In the genomic region with DNA sequence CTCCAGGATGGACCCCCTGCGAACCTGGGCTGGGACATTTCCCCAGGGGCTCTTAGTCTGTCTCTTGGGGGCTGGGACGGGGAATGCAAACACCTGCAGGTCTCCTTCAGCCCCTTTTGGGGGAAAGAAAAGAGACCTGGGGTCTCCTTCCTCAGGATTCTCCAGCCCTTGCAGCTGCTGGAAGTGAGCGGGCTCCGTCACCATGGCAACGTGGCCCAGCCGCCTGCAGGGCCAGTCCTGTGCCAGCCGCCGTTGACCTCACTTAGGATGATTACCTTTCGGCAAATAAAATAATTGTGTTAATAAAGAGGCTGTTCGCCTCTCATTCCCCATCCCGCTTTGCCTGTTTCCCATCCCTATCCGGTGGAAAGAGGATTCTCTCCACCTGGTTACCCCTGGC, we compare ENCODE assay signal across 21 cellular contexts. TPM values are rescaled to one million over a fixed set of nuclear protein-coding genes. Genes with fewer than 3 reads are reported as not detected.
A peak's percentile ranks its signal among the peaks of the same experiment; 100 is the strongest.
DNase-seq lines count a peak whose midpoint lies in the region; ATAC-seq and TF ChIP-seq lines count a peak whose summit lies in the region.
"Had no signal": no experiment of that assay in that cellular context is flagged by ENCODE, and none has a peak within 500 bp of the region (broad histone marks: within the 10 kb centered on the region; RNA-seq: fewer than 3 reads in every experiment).

No MANE protein-coding gene starts in this region.

- intact Hi-C loops in activated CD4-positive, alpha-beta T cell treated with anti-CD3 and anti-CD28 coated beads for 36 hours (cut with DNase I, micrococcal nuclease): loop anchor here (5.0 kb wide), 3 partner anchors 80 to 595 kb away; partner anchors contain the start of gene LHX1 (in 1 of the 2)

- no peaks in the 10 kb centered on the region for H3K9me3 Mint-ChIP-seq in progenitor cell of endocrine pancreas (ENCODE audit: low read depth)
- H3K9me3 Mint-ChIP-seq in activated CD4-positive, alpha-beta T cell treated with anti-CD3 and anti-CD28 coated beads for 36 hours (ENCODE audit: low read depth): no peaks in the 10 kb centered on the region
- H3K9me3 Mint-ChIP-seq: activated CD4-positive, alpha-beta T cell treated with anti-CD3 and anti-CD28 coated beads, Interleukin-2, amount 10 ng/mL, durations not matched to agents 24 days and 14 days; brain; effector memory CD8-positive, alpha-beta T cell; natural killer cell; T-helper 1 cell treated with Interleukin-12 subunit alpha and Interleukin-12 subunit beta and Interleukin-4 antibody, amounts not matched to agents 30 μg/mL and 1 μg/mL, for 36 hours had no signal

- TF ChIP-seq CTCF in progenitor cell of endocrine pancreas (IDR thresholded peaks at IDR 0.05; ENCODE audit: unreplicated experiment): no peak

- CTCF ChIA-PET in activated CD4-positive, alpha-beta T cell treated with anti-CD3 and anti-CD28 coated beads for 36 hours (lab: Charles Lee): interaction anchor here (0.6 to 4.5 kb wide), 6 partner anchors 24 to 420 kb away, joined by 3 to 37 read pairs (median 10); partner anchors contain the start of gene MRM1

- peak overlapping the region; percentile 7 for H3K27ac Mint-ChIP-seq in progenitor cell of endocrine pancreas
- H3K27ac Mint-ChIP-seq in activated CD4-positive, alpha-beta T cell treated with anti-CD3 and anti-CD28 coated beads for 36 hours: no peak overlapping the region
- H3K27ac Mint-ChIP-seq: activated CD4-positive, alpha-beta T cell treated with anti-CD3 and anti-CD28 coated beads, Interleukin-2, amount 10 ng/mL, durations not matched to agents 24 days and 14 days; effector memory CD8-positive, alpha-beta T cell; natural killer cell; T-helper 1 cell treated with Interleukin-12 subunit alpha and Interleukin-12 subunit beta and Interleukin-4 antibody, amounts not matched to agents 30 μg/mL and 1 μg/mL, for 36 hours had no signal

- H3K27me3 Mint-ChIP-seq in progenitor cell of endocrine pancreas: peaks cover 15% of the 10 kb centered on the region
- H3K27me3 Mint-ChIP-seq in activated CD4-positive, alpha-beta T cell treated with anti-CD3 and anti-CD28 coated beads for 36 hours: no peaks in the 10 kb centered on the region
- H3K27me3 Mint-ChIP-seq: activated CD4-positive, alpha-beta T cell treated with anti-CD3 and anti-CD28 coated beads, Interleukin-2, amount 10 ng/mL, durations not matched to agents 24 days and 14 days had no signal

- POLR2A ChIA-PET in activated CD4-positive, alpha-beta T cell treated with anti-CD3 and anti-CD28 coated beads for 36 hours (lab: Charles Lee): no interaction called here

- H3K4me1 Mint-ChIP-seq in progenitor cell of endocrine pancreas (ENCODE audit: low read depth): no peaks in the 10 kb centered on the region
- H3K4me1 Mint-ChIP-seq in activated CD4-positive, alpha-beta T cell treated with anti-CD3 and anti-CD28 coated beads for 36 hours: no peaks in the 10 kb centered on the region
- H3K4me1 Mint-ChIP-seq: activated CD4-positive, alpha-beta T cell treated with anti-CD3 and anti-CD28 coated beads, Interleukin-2, amount 10 ng/mL, durations not matched to agents 24 days and 14 days; natural killer cell had no signal

- H3K4me3 Mint-ChIP-seq in progenitor cell of endocrine pancreas (ENCODE audit: low read depth): no peak overlapping the region
- no peak overlapping the region for H3K4me3 Mint-ChIP-seq in activated CD4-positive, alpha-beta T cell treated with anti-CD3 and anti-CD28 coated beads for 36 hours
- H3K4me3 Mint-ChIP-seq: activated CD4-positive, alpha-beta T cell treated with anti-CD3 and anti-CD28 coated beads, Interleukin-2, amount 10 ng/mL, durations not matched to agents 24 days and 14 days; effector memory CD8-positive, alpha-beta T cell; natural killer cell; T-helper 1 cell treated with Interleukin-12 subunit alpha and Interleukin-12 subunit beta and Interleukin-4 antibody, amounts not matched to agents 30 μg/mL and 1 μg/mL, for 36 hours had no signal

- ATAC-seq in activated CD4-positive, alpha-beta T cell treated with anti-CD3 and anti-CD28 coated beads for 36 hours: no peak
- ATAC-seq in HG03457 (IDR thresholded peaks at IDR 0.05; ENCODE audit: unreplicated experiment): no peak
- ATAC-seq: effector memory CD8-positive, alpha-beta T cell; left lung; natural killer cell had no signal

- no peaks in the 10 kb centered on the region for H3K36me3 Mint-ChIP-seq in progenitor cell of endocrine pancreas (ENCODE audit: insufficient read depth)
- no peaks in the 10 kb centered on the region for H3K36me3 Mint-ChIP-seq in activated CD4-positive, alpha-beta T cell treated with anti-CD3 and anti-CD28 coated beads for 36 hours (ENCODE audit: low read depth)
- H3K36me3 Mint-ChIP-seq: brain, natural killer cell had no signal

- DNase-seq in NCI-H2196 (lab: John Stamatoyannopoulos, UW; ENCODE audit: unreplicated experiment) (peak; percentile 21), NCI-H2196 treated with DMSO at 0.1 percent for 48 hours (lab: John Stamatoyannopoulos, UW; ENCODE audit: unreplicated experiment) (no peak), NCI-H1930 (lab: John Stamatoyannopoulos, UW) (peak; percentile 39 to 53), SK-N-DZ (ENCODE audit: low spot score) (peak; percentile 54), progenitor cell of endocrine pancreas (ENCODE audit: low spot score, unreplicated experiment) (no peak), DMS114 treated with DMSO at 0.1 percent for 48 hours (lab: John Stamatoyannopoulos, UW; ENCODE audit: unreplicated experiment) (no peak)
- DNase-seq in activated CD4-positive, alpha-beta T cell treated with anti-CD3 and anti-CD28 coated beads for 36 hours: no peak
- DNase-seq: activated CD4-positive, alpha-beta T cell treated with anti-CD3 and anti-CD28 coated beads, Interleukin-2, amount 10 ng/mL, durations not matched to agents 24 days and 14 days; activated CD8-positive, alpha-beta memory T cell treated with anti-CD3 and anti-CD28 coated beads, Interleukin-2, amount 50 U/mL, for 4 hours; activated effector memory CD4-positive, alpha-beta T cell treated with anti-CD3 and anti-CD28 coated beads, Interleukin-2, amount 50 U/mL, for 16 hours; effector memory CD8-positive, alpha-beta T cell; GOT3; left lung; natural killer cell; OCI-M1; posterior cingulate gyrus; Right ventricle myocardium superior; stimulated activated naive CD4-positive, alpha-beta T cell had no signal

RNA-seq across cellular contexts. Expression of gene MRM1, which starts 25.7 kb away (rescaled TPM):
- polyA plus RNA-seq in SK-N-DZ (2014; cell fraction: cytosol; rRNA removed): 11.8 and 12.7 TPM in 2 replicates
- 13.3 and 17.6 TPM in 2 replicates for polyA plus RNA-seq in SK-N-DZ (2014; cell fraction: nucleus; rRNA removed)
- 6.6 and 7.1 TPM in 2 replicates for total RNA-seq in progenitor cell of endocrine pancreas
- total RNA-seq in activated CD4-positive, alpha-beta T cell treated with anti-CD3 and anti-CD28 coated beads for 36 hours: 10 to 100 TPM; 14.3 to 16.4 TPM

RNA-seq across cellular contexts. Expression of gene DHRS11, which starts 35.4 kb away (rescaled TPM):
- 12.3 and 12.5 TPM in 2 replicates for polyA plus RNA-seq in SK-N-DZ (2014; cell fraction: cytosol; rRNA removed)
- 25.5 and 34.7 TPM in 2 replicates for polyA plus RNA-seq in SK-N-DZ (2014; cell fraction: nucleus; rRNA removed)
- 12.0 and 15.7 TPM in 2 replicates for total RNA-seq in progenitor cell of endocrine pancreas
- total RNA-seq in activated CD4-positive, alpha-beta T cell treated with anti-CD3 and anti-CD28 coated beads for 36 hours: 10 to 100 TPM in 1 of 2 experiments, 1 to 10 TPM in 1; 9.2 to 10.2 TPM

Comparison
In these comparisons a context has a peak if more than half of its experiments do, and no peak if none do; other contexts are left out.
1. DNase-seq: peak in NCI-H2196 (single experiment), NCI-H1930 (2 of 2) and SK-N-DZ (single experiment); none in NCI-H2196 treated with DMSO at 0.1 percent for 48 hours (single experiment), progenitor cell of endocrine pancreas (single experiment), activated CD4-positive, alpha-beta T cell treated with anti-CD3 and anti-CD28 coated beads for 36 hours (single experiment) and DMS114 treated with DMSO at 0.1 percent for 48 hours (single experiment).